Comparison of ENCODE assay signal across 1 cellular context in the genomic region with DNA sequence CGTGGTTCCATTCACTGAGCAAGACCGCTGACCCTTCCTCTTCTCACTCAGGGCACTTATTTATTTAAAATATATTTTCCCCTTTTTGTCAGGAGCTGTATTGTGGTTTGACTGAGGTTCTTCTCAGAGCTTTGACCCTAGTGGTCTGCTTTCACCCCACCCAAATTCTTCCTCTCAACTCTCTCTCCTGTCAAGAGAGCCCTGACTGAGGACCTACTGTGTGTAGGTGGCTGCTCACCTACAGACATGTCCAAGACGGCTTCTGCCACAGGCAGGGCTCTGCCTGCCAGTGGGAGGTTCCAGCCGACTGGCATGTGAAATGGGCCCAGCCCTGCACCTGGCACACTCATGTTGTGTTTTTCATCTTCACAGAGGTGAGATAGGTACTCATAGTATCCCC.
TF ChIP-seq lines count a peak whose summit lies in the region.

No MANE protein-coding gene starts in this region.

TF ChIP-seq in HepG2, 621 proteins besides CTCF, POLR2A, EP300 and RAD21:
- TF ChIP-seq ZFP36L1 (CRISPR knock-in tag; IDR thresholded peaks at IDR 0.05), result no peak
- TF ChIP-seq FOXO1 (CRISPR knock-in tag; IDR thresholded peaks at IDR 0.05), result no peak
- no peak for TF ChIP-seq PAWR (CRISPR knock-in tag; IDR thresholded peaks at IDR 0.05; ENCODE audit: borderline replicate concordance)
- TF ChIP-seq, protein P1, sequence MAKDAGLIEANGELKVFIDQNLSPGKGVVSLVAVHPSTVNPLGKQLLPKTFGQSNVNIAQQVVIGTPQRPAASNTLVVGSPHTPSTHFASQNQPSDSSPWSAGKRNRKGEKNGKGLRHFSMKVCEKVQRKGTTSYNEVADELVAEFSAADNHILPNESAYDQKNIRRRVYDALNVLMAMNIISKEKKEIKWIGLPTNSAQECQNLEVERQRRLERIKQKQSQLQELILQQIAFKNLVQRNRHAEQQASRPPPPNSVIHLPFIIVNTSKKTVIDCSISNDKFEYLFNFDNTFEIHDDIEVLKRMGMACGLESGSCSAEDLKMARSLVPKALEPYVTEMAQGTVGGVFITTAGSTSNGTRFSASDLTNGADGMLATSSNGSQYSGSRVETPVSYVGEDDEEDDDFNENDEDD (CRISPR knock-in tag; IDR thresholded peaks at IDR 0.05; ENCODE audit: borderline replicate concordance), result no peak
- TF ChIP-seq NFIC (IDR thresholded peaks at IDR 0.05; ENCODE audit: low read length), result no peak
- TF ChIP-seq, protein P2, sequence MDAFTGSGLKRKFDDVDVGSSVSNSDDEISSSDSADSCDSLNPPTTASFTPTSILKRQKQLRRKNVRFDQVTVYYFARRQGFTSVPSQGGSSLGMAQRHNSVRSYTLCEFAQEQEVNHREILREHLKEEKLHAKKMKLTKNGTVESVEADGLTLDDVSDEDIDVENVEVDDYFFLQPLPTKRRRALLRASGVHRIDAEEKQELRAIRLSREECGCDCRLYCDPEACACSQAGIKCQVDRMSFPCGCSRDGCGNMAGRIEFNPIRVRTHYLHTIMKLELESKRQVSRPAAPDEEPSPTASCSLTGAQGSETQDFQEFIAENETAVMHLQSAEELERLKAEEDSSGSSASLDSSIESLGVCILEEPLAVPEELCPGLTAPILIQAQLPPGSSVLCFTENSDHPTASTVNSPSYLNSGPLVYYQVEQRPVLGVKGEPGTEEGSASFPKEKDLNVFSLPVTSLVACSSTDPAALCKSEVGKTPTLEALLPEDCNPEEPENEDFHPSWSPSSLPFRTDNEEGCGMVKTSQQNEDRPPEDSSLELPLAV (CRISPR knock-in tag; conservative IDR thresholded peaks at IDR 0.05; ENCODE audit: low read depth), result no peak
- no peak for TF ChIP-seq ZNF331 (CRISPR knock-in tag; IDR thresholded peaks at IDR 0.05)
- no peak for TF ChIP-seq RORA (CRISPR knock-in tag; IDR thresholded peaks at IDR 0.05)
- no peak for TF ChIP-seq RFX5 (IDR thresholded peaks at IDR 0.05; ENCODE audit: low read depth, low read length)
- TF ChIP-seq, protein P3, sequence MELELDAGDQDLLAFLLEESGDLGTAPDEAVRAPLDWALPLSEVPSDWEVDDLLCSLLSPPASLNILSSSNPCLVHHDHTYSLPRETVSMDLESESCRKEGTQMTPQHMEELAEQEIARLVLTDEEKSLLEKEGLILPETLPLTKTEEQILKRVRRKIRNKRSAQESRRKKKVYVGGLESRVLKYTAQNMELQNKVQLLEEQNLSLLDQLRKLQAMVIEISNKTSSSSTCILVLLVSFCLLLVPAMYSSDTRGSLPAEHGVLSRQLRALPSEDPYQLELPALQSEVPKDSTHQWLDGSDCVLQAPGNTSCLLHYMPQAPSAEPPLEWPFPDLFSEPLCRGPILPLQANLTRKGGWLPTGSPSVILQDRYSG (CRISPR knock-in tag; IDR thresholded peaks at IDR 0.05), result no peak
- TF ChIP-seq ZNF564 (CRISPR knock-in tag; IDR thresholded peaks at IDR 0.05), result no peak
- no peak for TF ChIP-seq ZC3H4 (CRISPR knock-in tag; IDR thresholded peaks at IDR 0.05; ENCODE audit: borderline replicate concordance)
- TF ChIP-seq, protein P4, sequence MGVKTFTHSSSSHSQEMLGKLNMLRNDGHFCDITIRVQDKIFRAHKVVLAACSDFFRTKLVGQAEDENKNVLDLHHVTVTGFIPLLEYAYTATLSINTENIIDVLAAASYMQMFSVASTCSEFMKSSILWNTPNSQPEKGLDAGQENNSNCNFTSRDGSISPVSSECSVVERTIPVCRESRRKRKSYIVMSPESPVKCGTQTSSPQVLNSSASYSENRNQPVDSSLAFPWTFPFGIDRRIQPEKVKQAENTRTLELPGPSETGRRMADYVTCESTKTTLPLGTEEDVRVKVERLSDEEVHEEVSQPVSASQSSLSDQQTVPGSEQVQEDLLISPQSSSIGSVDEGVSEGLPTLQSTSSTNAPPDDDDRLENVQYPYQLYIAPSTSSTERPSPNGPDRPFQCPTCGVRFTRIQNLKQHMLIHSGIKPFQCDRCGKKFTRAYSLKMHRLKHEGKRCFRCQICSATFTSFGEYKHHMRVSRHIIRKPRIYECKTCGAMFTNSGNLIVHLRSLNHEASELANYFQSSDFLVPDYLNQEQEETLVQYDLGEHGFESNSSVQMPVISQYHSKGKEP (CRISPR knock-in tag; IDR thresholded peaks at IDR 0.05), result no peak
- TF ChIP-seq ZNF75D (CRISPR knock-in tag; IDR thresholded peaks at IDR 0.05; ENCODE audit: borderline replicate concordance), result no peak
- TF ChIP-seq ZNF773 (CRISPR knock-in tag; IDR thresholded peaks at IDR 0.05; ENCODE audit: borderline replicate concordance), result no peak
- no peak for TF ChIP-seq ZNF264 (CRISPR knock-in tag; IDR thresholded peaks at IDR 0.05)
